In genomic region chr6:135866445-135867143, GRCh38 we compare ENCODE assay signal across 21 cellular contexts. TPM values are rescaled to one million over a fixed set of nuclear protein-coding genes. Genes with fewer than 3 reads are reported as not detected.
DNase-seq lines count a peak whose midpoint lies in the region; ATAC-seq and TF ChIP-seq lines count a peak whose summit lies in the region.
"Had no signal": no experiment of that assay in that cellular context is flagged by ENCODE, and none has a peak within 500 bp of the region (broad histone marks: within the 10 kb centered on the region; RNA-seq: fewer than 3 reads in every experiment).

No MANE protein-coding gene starts in this region.

- H3K27me3 ChIP-seq in left ventricle myocardium inferior (ENCODE audit: low read depth): no peaks in the 10 kb centered on the region
- H3K27me3 ChIP-seq in right atrium auricular region: no peaks in the 10 kb centered on the region
- no peaks in the 10 kb centered on the region for H3K27me3 ChIP-seq in psoas muscle (ENCODE audit: insufficient read depth in 3 of 3, low read length in 2 of 3)
- no peaks in the 10 kb centered on the region for H3K27me3 ChIP-seq in uterus

- ATAC-seq in psoas muscle (peak in 2 of 4 donors; percentile 36 to 57), HG02840 (IDR thresholded peaks at IDR 0.05; ENCODE audit: low FRiP score, unreplicated experiment) (no peak)

- intact Hi-C loops in left ventricle myocardium inferior (cut with micrococcal nuclease) (no loop called here), psoas muscle (cut with DNase I) (loop anchor here in 1 of 2 donors (5.0 kb wide), 1 partner anchor 41 kb away; no protein-coding TSS in a partner anchor), uterus (cut with DNase I; ENCODE audit: low total_unique reads) (no loop called here), posterior vena cava (cut with DNase I) (no loop called here)

- H3K27ac ChIP-seq in left ventricle myocardium inferior (replicated peaks) (peak overlapping the region; percentile 54), right atrium auricular region (no peak overlapping the region), psoas muscle (peak overlapping the region; percentile 41), uterus (peak overlapping the region; percentile 36 to 66)

- peaks cover 45% of the 10 kb centered on the region for H3K4me1 ChIP-seq in left ventricle myocardium inferior
- H3K4me1 ChIP-seq in right atrium auricular region: peaks cover 0 to 4% of the 10 kb centered on the region in 2 donors
- H3K4me1 ChIP-seq in psoas muscle: peaks cover 26% of the 10 kb centered on the region
- peaks cover 0 to 3% of the 10 kb centered on the region in 2 donors for H3K4me1 ChIP-seq in uterus
- H3K4me1 ChIP-seq: Caco-2 had no signal

- H3K36me3 ChIP-seq in left ventricle myocardium inferior (no peaks in the 10 kb centered on the region), right atrium auricular region (no peaks in the 10 kb centered on the region), psoas muscle (ENCODE audit: insufficient read depth in 1 of 2, low read depth in 1 of 2) (no peaks in the 10 kb centered on the region), uterus (no peaks in the 10 kb centered on the region)

- 19 to 23% (median 19%) methylated on average over 7 of the region's 7 CpGs for WGBS in psoas muscle, 3 donors

- no peak for DNase-seq in left ventricle myocardium inferior
- DNase-seq in right atrium auricular region (ENCODE audit: low spot score): no peak
- DNase-seq in epithelial cell of proximal tubule (ENCODE audit: low read depth): no peak
- no peak for DNase-seq in psoas muscle
- DNase-seq in uterus: no peak
- DNase-seq in activated CD4-positive, alpha-beta T cell treated with anti-CD3 and anti-CD28 coated beads for 48 hours: no peak
- no peak for DNase-seq in posterior vena cava (ENCODE audit: low spot score)
- DNase-seq: AML-193; Caco-2; DMS53; HCEC 1CT; NCI-H1092; NCI-H1694; NCI-H2107; NCI-H226; NCI-H526 treated with DMSO at 0.1 percent for 48 hours; NK-92 treated with Interleukin-12 subunit alpha and Interleukin-12 subunit beta, amount 100 ng/mL, for 24 hours; OCI-M1 had no signal

- H3K9me3 ChIP-seq in left ventricle myocardium inferior (replicated peaks) (peaks cover 6% of the 10 kb centered on the region), right atrium auricular region (no peaks in the 10 kb centered on the region), psoas muscle (no peaks in the 10 kb centered on the region), uterus (no peaks in the 10 kb centered on the region)
- H3K9me3 ChIP-seq: Caco-2 had no signal

- TF ChIP-seq POLR2A in uterus (IDR thresholded peaks at IDR 0.05): no peak

- TF ChIP-seq CTCF in left ventricle myocardium inferior (IDR thresholded peaks at IDR 0.05; ENCODE audit: borderline replicate concordance) (no peak), right atrium auricular region (IDR thresholded peaks at IDR 0.05) (no peak), epithelial cell of proximal tubule (conservative IDR thresholded peaks at IDR 0.05; ENCODE audit: low read depth, low read length) (no peak), psoas muscle (IDR thresholded peaks at IDR 0.05) (no peak), uterus (IDR thresholded peaks at IDR 0.05) (no peak)

- H3K4me3 ChIP-seq in left ventricle myocardium inferior (peak overlapping the region; percentile 48), right atrium auricular region (peak overlapping the region in 1 of 2 donors; percentile 2), epithelial cell of proximal tubule (ENCODE audit: low read depth, low read length) (peak overlapping the region; percentile 29), psoas muscle (peak overlapping the region; percentile 62), uterus (peak overlapping the region in 1 of 2 donors; percentile 22)

RNA-seq across cellular contexts. Expression of gene PDE7B, which starts 15.1 kb away (rescaled TPM):
- total RNA-seq in left ventricle myocardium inferior (12.6 TPM), right atrium auricular region (10 to 100 TPM in 1 of 2 donors, 1 to 10 TPM in 1; 9.0 to 11.2 TPM), epithelial cell of proximal tubule (1.2 and 2.4 TPM in 2 replicates), psoas muscle (1 to 10 TPM; 2.7 to 4.6 (median 4.3) TPM), uterus (10 to 100 TPM; 15.4 to 28.6 (median 18.8) TPM), posterior vena cava (1 to 10 TPM; 5.9 to 7.2 TPM)
- polyA plus RNA-seq in psoas muscle: 1 to 10 TPM; 1.9 to 2.3 (median 2.0) TPM
- total RNA-seq: A673, Caco-2, HT-29 had no signal

Comparison
In these comparisons a context has a peak if more than half of its experiments do, and no peak if none do; other contexts are left out.
1. H3K27ac ChIP-seq: peak in left ventricle myocardium inferior (single experiment), psoas muscle (single experiment) and uterus (2 of 2); none in right atrium auricular region (0 of 2).